ENCODE assay signal across 16 cellular contexts in the genomic region with DNA sequence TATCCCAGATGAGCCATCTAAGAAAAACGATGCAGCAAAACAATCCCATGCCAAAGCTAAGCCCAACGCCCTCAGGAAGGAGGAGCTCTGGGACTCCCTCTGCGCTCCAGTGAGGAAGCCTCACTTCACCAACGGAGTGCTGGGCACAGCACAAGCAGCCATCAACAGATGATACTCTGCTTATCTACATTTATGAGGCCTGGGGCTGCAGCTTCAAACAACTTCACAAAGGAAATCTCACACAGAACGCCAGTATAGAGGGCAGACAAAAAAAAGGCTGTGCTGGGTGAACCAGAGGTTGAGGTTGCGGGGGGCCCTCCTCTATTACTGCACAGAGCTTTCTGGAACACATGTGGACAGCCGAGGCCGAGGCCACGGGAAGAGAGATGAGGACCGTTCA. TPM values are rescaled to one million over a fixed set of nuclear protein-coding genes. Genes with fewer than 3 reads are reported as not detected.
DNase-seq lines count a peak whose midpoint lies in the region; ATAC-seq and TF ChIP-seq lines count a peak whose summit lies in the region.
"Had no signal": no experiment of that assay in that cellular context is flagged by ENCODE, and none has a peak within 500 bp of the region (broad histone marks: within the 10 kb centered on the region; RNA-seq: fewer than 3 reads in every experiment).

No MANE protein-coding gene starts in this region.

- H3K27me3 Mint-ChIP-seq in activated CD8-positive, alpha-beta T cell treated with anti-CD3 and anti-CD28 coated beads, Interleukin-2, amount 10 ng/mL, durations not matched to agents 7 days and 5 days (ENCODE audit: low read depth): no peaks in the 10 kb centered on the region
- H3K27me3 Mint-ChIP-seq in activated CD8-positive, alpha-beta T cell treated with anti-CD3 and anti-CD28 coated beads for 36 hours: no peaks in the 10 kb centered on the region
- no peaks in the 10 kb centered on the region for H3K27me3 Mint-ChIP-seq in CD8-positive, alpha-beta T cell (ENCODE audit: low read depth)
- no peaks in the 10 kb centered on the region for H3K27me3 Mint-ChIP-seq in T-cell
- H3K27me3 Mint-ChIP-seq in natural killer cell treated with Interleukin-12 subunit alpha and Interleukin-12 subunit beta and Interleukin-15 and Interleukin-18, amount 100 ng/mL, for 72 hours: no peaks in the 10 kb centered on the region

- H3K4me1 Mint-ChIP-seq in activated CD8-positive, alpha-beta T cell treated with anti-CD3 and anti-CD28 coated beads, Interleukin-2, amount 10 ng/mL, durations not matched to agents 7 days and 5 days (ENCODE audit: low read depth): peaks cover 29% of the 10 kb centered on the region
- H3K4me1 Mint-ChIP-seq in activated CD8-positive, alpha-beta T cell treated with anti-CD3 and anti-CD28 coated beads for 36 hours (ENCODE audit: low read depth): no peaks in the 10 kb centered on the region
- no peaks in the 10 kb centered on the region for H3K4me1 Mint-ChIP-seq in CD8-positive, alpha-beta T cell (ENCODE audit: low read depth)
- peaks cover 0 to 5% (median 2%) of the 10 kb centered on the region in 3 donors for H3K4me1 Mint-ChIP-seq in T-cell
- H3K4me1 Mint-ChIP-seq in natural killer cell treated with Interleukin-12 subunit alpha and Interleukin-12 subunit beta and Interleukin-15 and Interleukin-18, amount 100 ng/mL, for 72 hours (ENCODE audit: low read depth in 2 of 2): peaks cover 14 to 26% of the 10 kb centered on the region in 2 donors
- H3K4me1 Mint-ChIP-seq: H9 had no signal

- no peaks in the 10 kb centered on the region for H3K27me3 ChIP-seq in CD8-positive, alpha-beta T cell (ENCODE audit: insufficient read depth, low read length)
- H3K27me3 ChIP-seq: MG63 had no signal

- no peaks in the 10 kb centered on the region for H3K9me3 Mint-ChIP-seq in activated CD8-positive, alpha-beta T cell treated with anti-CD3 and anti-CD28 coated beads, Interleukin-2, amount 10 ng/mL, durations not matched to agents 7 days and 5 days (ENCODE audit: insufficient read depth)
- no peaks in the 10 kb centered on the region for H3K9me3 Mint-ChIP-seq in activated CD8-positive, alpha-beta T cell treated with anti-CD3 and anti-CD28 coated beads for 36 hours
- H3K9me3 Mint-ChIP-seq in CD8-positive, alpha-beta T cell: no peaks in the 10 kb centered on the region
- no peaks in the 10 kb centered on the region for H3K9me3 Mint-ChIP-seq in T-cell
- no peaks in the 10 kb centered on the region for H3K9me3 Mint-ChIP-seq in natural killer cell treated with Interleukin-12 subunit alpha and Interleukin-12 subunit beta and Interleukin-15 and Interleukin-18, amount 100 ng/mL, for 72 hours
- H3K9me3 Mint-ChIP-seq: H9 had no signal

- no peaks in the 10 kb centered on the region for H3K4me1 ChIP-seq in CD8-positive, alpha-beta T cell (ENCODE audit: insufficient read depth, low read length)

- peaks cover 92% of the 10 kb centered on the region for H3K36me3 ChIP-seq in CD8-positive, alpha-beta T cell (ENCODE audit: insufficient read depth, low read length)
- H3K36me3 ChIP-seq: MG63 had no signal

- no peak for DNase-seq in activated CD8-positive, alpha-beta T cell treated with anti-CD3 and anti-CD28 coated beads, Interleukin-2, amount 10 ng/mL, durations not matched to agents 7 days and 5 days
- DNase-seq in activated CD8-positive, alpha-beta T cell treated with anti-CD3 and anti-CD28 coated beads for 36 hours: no peak
- no peak for DNase-seq in CD8-positive, alpha-beta T cell
- DNase-seq in T-cell: no peak
- DNase-seq in natural killer cell treated with Interleukin-12 subunit alpha and Interleukin-12 subunit beta and Interleukin-15 and Interleukin-18, amount 100 ng/mL, for 72 hours (ENCODE audit: low spot score): peak; percentile 12
- DNase-seq in midbrain (lab: John Stamatoyannopoulos, UW): no peak
- DNase-seq in NAMALWA (ENCODE audit: low spot score): no peak
- DNase-seq: C1 segment of cervical spinal cord, H9, Karpas-422, MG63, NCI-H1694, NCI-H226, NCI-H524 treated with DMSO at 0.1 percent for 48 hours, SHP77 treated with DMSO at 0.1 percent for 48 hours had no signal

- H3K27ac Mint-ChIP-seq in activated CD8-positive, alpha-beta T cell treated with anti-CD3 and anti-CD28 coated beads, Interleukin-2, amount 10 ng/mL, durations not matched to agents 7 days and 5 days: peak overlapping the region; percentile 47
- no peak overlapping the region for H3K27ac Mint-ChIP-seq in activated CD8-positive, alpha-beta T cell treated with anti-CD3 and anti-CD28 coated beads for 36 hours
- H3K27ac Mint-ChIP-seq in CD8-positive, alpha-beta T cell: peak overlapping the region; percentile 22
- H3K27ac Mint-ChIP-seq in T-cell: peak overlapping the region; percentile 6 to 57
- H3K27ac Mint-ChIP-seq in natural killer cell treated with Interleukin-12 subunit alpha and Interleukin-12 subunit beta and Interleukin-15 and Interleukin-18, amount 100 ng/mL, for 72 hours: no peak overlapping the region

- no peak for TF ChIP-seq CTCF in activated CD8-positive, alpha-beta T cell treated with anti-CD3 and anti-CD28 coated beads for 36 hours (IDR thresholded peaks at IDR 0.05)
- TF ChIP-seq CTCF in CD8-positive, alpha-beta T cell (IDR thresholded peaks at IDR 0.05): no peak

- POLR2A ChIA-PET in activated CD8-positive, alpha-beta T cell treated with anti-CD3 and anti-CD28 coated beads, Interleukin-2, amount 10 ng/mL, durations not matched to agents 7 days and 5 days (lab: Charles Lee): interaction anchor here (0.8 kb wide), 2 partner anchors 34 to 37 kb away, joined by 3 read pairs; no protein-coding TSS in a partner anchor
- POLR2A ChIA-PET in activated CD8-positive, alpha-beta T cell treated with anti-CD3 and anti-CD28 coated beads for 36 hours (lab: Charles Lee): interaction anchor here (0.6 to 1.8 kb wide), 3 partner anchors 13 to 294 kb away, joined by 3 to 6 read pairs (median 3); partner anchors contain the start of gene GPR68
- POLR2A ChIA-PET in CD8-positive, alpha-beta T cell (lab: Charles Lee): no interaction called here
- POLR2A ChIA-PET in T-cell (lab: Charles Lee): interaction anchor here in 1 of 2 donors (0.6 kb wide), 1 partner anchor 117 kb away, joined by 3 read pairs; no protein-coding TSS in a partner anchor

- no peak for ATAC-seq in activated CD8-positive, alpha-beta T cell treated with anti-CD3 and anti-CD28 coated beads, Interleukin-2, amount 10 ng/mL, durations not matched to agents 7 days and 5 days
- ATAC-seq in activated CD8-positive, alpha-beta T cell treated with anti-CD3 and anti-CD28 coated beads for 36 hours: no peak
- ATAC-seq in CD8-positive, alpha-beta T cell: no peak
- ATAC-seq in T-cell (replicated peaks in 1 of 4) (no peak), GM19397 (IDR thresholded peaks at IDR 0.05; ENCODE audit: unreplicated experiment) (no peak)
- ATAC-seq in natural killer cell treated with Interleukin-12 subunit alpha and Interleukin-12 subunit beta and Interleukin-15 and Interleukin-18, amount 100 ng/mL, for 72 hours: no peak

- intact Hi-C loops in activated CD8-positive, alpha-beta T cell treated with anti-CD3 and anti-CD28 coated beads for 36 hours (cut with micrococcal nuclease): no loop called here
- intact Hi-C loops in CD8-positive, alpha-beta T cell (cut with DNase I, micrococcal nuclease): no loop called here

- H3K36me3 Mint-ChIP-seq in activated CD8-positive, alpha-beta T cell treated with anti-CD3 and anti-CD28 coated beads, Interleukin-2, amount 10 ng/mL, durations not matched to agents 7 days and 5 days (ENCODE audit: low read depth): peaks cover 83% of the 10 kb centered on the region
- H3K36me3 Mint-ChIP-seq in activated CD8-positive, alpha-beta T cell treated with anti-CD3 and anti-CD28 coated beads for 36 hours (ENCODE audit: low read depth): peaks cover 54% of the 10 kb centered on the region
- H3K36me3 Mint-ChIP-seq in CD8-positive, alpha-beta T cell: peaks cover 89% of the 10 kb centered on the region
- peaks cover 53% of the 10 kb centered on the region for H3K36me3 Mint-ChIP-seq in T-cell
- H3K36me3 Mint-ChIP-seq in natural killer cell treated with Interleukin-12 subunit alpha and Interleukin-12 subunit beta and Interleukin-15 and Interleukin-18, amount 100 ng/mL, for 72 hours: peaks cover 13% of the 10 kb centered on the region

- no peak overlapping the region for H3K27ac ChIP-seq in CD8-positive, alpha-beta T cell (ENCODE audit: low read depth, low read length)

- H3K9me3 ChIP-seq in CD8-positive, alpha-beta T cell (ENCODE audit: low read length): no peaks in the 10 kb centered on the region
- H3K9me3 ChIP-seq: MG63 had no signal

- CTCF ChIA-PET in activated CD8-positive, alpha-beta T cell treated with anti-CD3 and anti-CD28 coated beads, Interleukin-2, amount 10 ng/mL, durations not matched to agents 7 days and 5 days (lab: Charles Lee): interaction anchor here (1.8 to 1.9 kb wide), 2 partner anchors 101 to 102 kb away, joined by 8 to 10 read pairs; no protein-coding TSS in a partner anchor
- CTCF ChIA-PET in activated CD8-positive, alpha-beta T cell treated with anti-CD3 and anti-CD28 coated beads for 36 hours (lab: Charles Lee): interaction anchor here (1.1 to 4.1 kb wide), 3 partner anchors 11 to 106 kb away, joined by 3 to 32 read pairs (median 6); no protein-coding TSS in a partner anchor
- CTCF ChIA-PET in CD8-positive, alpha-beta T cell (lab: Charles Lee): interaction anchor here (0.9 to 16.1 kb wide), 3 partner anchors 12 to 105 kb away, joined by 3 to 400 read pairs (median 3); no protein-coding TSS in a partner anchor
- CTCF ChIA-PET in T-cell (lab: Charles Lee): interaction anchor here in 1 of 2 donors (0.6 to 1.2 kb wide), 2 partner anchors 27 to 102 kb away, joined by 3 to 5 read pairs; no protein-coding TSS in a partner anchor

- no peak overlapping the region for H3K4me3 ChIP-seq in CD8-positive, alpha-beta T cell (ENCODE audit: low read depth, low read length)
- H3K4me3 ChIP-seq: MG63 had no signal

- H3K4me3 Mint-ChIP-seq in activated CD8-positive, alpha-beta T cell treated with anti-CD3 and anti-CD28 coated beads, Interleukin-2, amount 10 ng/mL, durations not matched to agents 7 days and 5 days: no peak overlapping the region
- H3K4me3 Mint-ChIP-seq in activated CD8-positive, alpha-beta T cell treated with anti-CD3 and anti-CD28 coated beads for 36 hours: no peak overlapping the region
- no peak overlapping the region for H3K4me3 Mint-ChIP-seq in CD8-positive, alpha-beta T cell
- no peak overlapping the region for H3K4me3 Mint-ChIP-seq in T-cell
- H3K4me3 Mint-ChIP-seq in natural killer cell treated with Interleukin-12 subunit alpha and Interleukin-12 subunit beta and Interleukin-15 and Interleukin-18, amount 100 ng/mL, for 72 hours: no peak overlapping the region
- H3K4me3 Mint-ChIP-seq: H9 had no signal

RNA-seq across cellular contexts. Expression of gene GPR68, which starts 34.9 kb away (rescaled TPM):
- 10 to 100 TPM; 44.6 to 45.3 TPM for total RNA-seq in activated CD8-positive, alpha-beta T cell treated with anti-CD3 and anti-CD28 coated beads, Interleukin-2, amount 10 ng/mL, durations not matched to agents 7 days and 5 days
- 10 to 100 TPM; 11.9 to 14.0 TPM for total RNA-seq in activated CD8-positive, alpha-beta T cell treated with anti-CD3 and anti-CD28 coated beads for 36 hours
- 1 to 10 TPM; 3.6 to 5.1 TPM for total RNA-seq in CD8-positive, alpha-beta T cell
- 10 to 100 TPM in 3 of 5 donors, 1 to 10 TPM in 2; 3.0 to 16.4 (median 10.0) TPM for total RNA-seq in T-cell
- 10 to 100 TPM; 17.4 to 30.2 TPM for total RNA-seq in natural killer cell treated with Interleukin-12 subunit alpha and Interleukin-12 subunit beta and Interleukin-15 and Interleukin-18, amount 100 ng/mL, for 72 hours

Comparison
In these comparisons a context has a peak if more than half of its experiments do, and no peak if none do; other contexts are left out.
1. H3K27ac Mint-ChIP-seq: peak in activated CD8-positive, alpha-beta T cell treated with anti-CD3 and anti-CD28 coated beads, Interleukin-2, amount 10 ng/mL, durations not matched to agents 7 days and 5 days (single experiment), CD8-positive, alpha-beta T cell (single experiment) and T-cell (2 of 2); none in activated CD8-positive, alpha-beta T cell treated with anti-CD3 and anti-CD28 coated beads for 36 hours (single experiment) and natural killer cell treated with Interleukin-12 subunit alpha and Interleukin-12 subunit beta and Interleukin-15 and Interleukin-18, amount 100 ng/mL, for 72 hours (0 of 2).